In genomic region chr3:16033889-16034687, GRCh38 we compare ENCODE assay signal across 26 cellular contexts.
DNase-seq lines count a peak whose midpoint lies in the region; ATAC-seq, FAIRE-seq and TF ChIP-seq lines count a peak whose summit lies in the region.
"Had no signal": no experiment of that assay in that cellular context is flagged by ENCODE, and none has a peak within 500 bp of the region (broad histone marks: within the 10 kb centered on the region; RNA-seq: fewer than 3 reads in every experiment).

No MANE protein-coding gene starts in this region.

- H3K9me1 ChIP-seq in K562 (ENCODE audit: control insufficient read depth, insufficient read depth, low read length): no peaks in the 10 kb centered on the region

- POLR2A ChIA-PET in K562 (lab: Yijun Ruan, JAX): interaction anchor here (0.6 to 0.7 kb wide), 5 partner anchors 9 to 86 kb away, joined by 3 to 4 read pairs (median 3); no protein-coding TSS in a partner anchor

- TF ChIP-seq POLR2A in K562 (conservative IDR thresholded peaks at IDR 0.05): no peak
- TF ChIP-seq POLR2A in thyroid gland (IDR thresholded peaks at IDR 0.05): no peak

- H3K36me3 ChIP-seq in K562 (ENCODE audit: control insufficient read depth, insufficient read depth, low read length) (no peaks in the 10 kb centered on the region), thyroid gland (no peaks in the 10 kb centered on the region)

- peak; percentile 19 for FAIRE-seq in K562 (lab: Jason Lieb, UNC)
- FAIRE-seq: colon, G401.6, urothelium cell line had no signal

- no peak overlapping the region; the same call in 1 of the 2 replicates for H3K4me2 ChIP-seq in K562 (ENCODE audit: insufficient read depth, low read length)
- H3K4me2 ChIP-seq: GM23338, KMS-11 had no signal

- no peak for TF ChIP-seq EP300 in K562 (IDR thresholded peaks at IDR 0.05; ENCODE audit: low read length)

- H3K27me3 ChIP-seq in K562 (ENCODE audit: control insufficient read depth in 2 of 2, insufficient read depth in 2 of 2, low read length in 2 of 2): peaks cover 0 to 2% of the 10 kb centered on the region in 2 experiments; a peak in 1 of 5 replicates
- H3K27me3 ChIP-seq in thyroid gland: no peaks in the 10 kb centered on the region

- no peaks in the 10 kb centered on the region for H3K9me3 ChIP-seq in K562 (replicated peaks; ENCODE audit: control insufficient read depth, insufficient read depth, low read depth, low read length)
- no peaks in the 10 kb centered on the region for H3K9me3 ChIP-seq in thyroid gland

- TF ChIP-seq CTCF in K562 (IDR thresholded peaks at IDR 0.05 in 2 of 3, conservative IDR thresholded peaks at IDR 0.05 in 1 of 3; ENCODE audit: insufficient read depth in 2 of 3, low read depth in 1 of 3, low read length in 3 of 3) (no peak), thyroid gland (IDR thresholded peaks at IDR 0.05) (no peak)

- H3K9ac ChIP-seq in K562 (ENCODE audit: insufficient read depth in 1 of 2, low read depth in 2 of 2, low read length in 2 of 2): no peak overlapping the region
- H3K9ac ChIP-seq: KMS-11 had no signal

- no peaks in the 10 kb centered on the region for H3K79me2 ChIP-seq in K562 (ENCODE audit: control insufficient read depth, insufficient read depth, low read length)

- no peaks in the 10 kb centered on the region for H4K20me1 ChIP-seq in K562 (replicated peaks; ENCODE audit: control insufficient read depth, insufficient read depth, low read length)

- intact Hi-C loops in K562 (cut with micrococcal nuclease): no loop called here
- intact Hi-C loops in thyroid gland (cut with DNase I): no loop called here

- peak; percentile 45 for DNase-seq in AG20443 (ENCODE audit: low spot score)
- peak; percentile 11 for DNase-seq in OCI-M1 (lab: John Stamatoyannopoulos, UW)
- no peak for DNase-seq in K562 (ENCODE audit: extremely low read depth in 1 of 4, low spot score in 3 of 4)
- peak; percentile 48 for DNase-seq in iris pigment epithelial cell (ENCODE audit: low read depth)
- no peak for DNase-seq in thyroid gland
- no peak for DNase-seq in activated CD4-positive, CD25-positive, alpha-beta regulatory T cell (lab: John Stamatoyannopoulos, UW)
- no peak for DNase-seq in NCI-H2227 (lab: John Stamatoyannopoulos, UW; ENCODE audit: unreplicated experiment)
- no peak for DNase-seq in Kasumi-1 (lab: John Stamatoyannopoulos, UW)
- DNase-seq: activated CD8-positive, alpha-beta T cell treated with anti-CD3 and anti-CD28 coated beads, Interleukin-2, amount 10 ng/mL, durations not matched to agents 7 days and 5 days; activated naive CD4-positive, alpha-beta T cell; activated T-cell treated with anti-CD3 and anti-CD28 coated beads, Interleukin-2, amount 50 U/mL, for 1 hour; anterior cingulate cortex; hippocampal formation; naive B cell; NCI-H187; NCI-H446; occipital lobe; substantia nigra had no signal

- in situ Hi-C loops in K562 (cut with MboI): no loop called here

- CTCF ChIA-PET in K562 (lab: Yijun Ruan, JAX; ENCODE audit: low intra/inter-chr PET ratio): no interaction called here

- peak; percentile 87 for ATAC-seq in K562
- ATAC-seq: activated CD8-positive, alpha-beta T cell treated with anti-CD3 and anti-CD28 coated beads, Interleukin-2, amount 10 ng/mL, durations not matched to agents 7 days and 5 days; GM23338; sciatic nerve had no signal

- H2AFZ ChIP-seq in K562 (ENCODE audit: low read depth, low read length): peak overlapping the region; percentile 71; the same call in 1 of the 2 replicates
- H2AFZ ChIP-seq: GM23338 had no signal

- peaks cover 0 to 3% of the 10 kb centered on the region in 2 experiments; a peak in 2 of 5 replicates for H3K4me1 ChIP-seq in K562 (replicated peaks in 1 of 2; ENCODE audit: control insufficient read depth in 2 of 2, insufficient read depth in 2 of 2, low read length in 2 of 2)
- no peaks in the 10 kb centered on the region for H3K4me1 ChIP-seq in thyroid gland

- no TSS peak for BruUV-seq in K562 (replicated peaks; lab: Mats Ljungman, UMichigan)

- H3K27ac ChIP-seq in K562 (ENCODE audit: extremely low read depth, low read depth, low read length) (no peak overlapping the region; the same call in 2 of the 3 replicates), thyroid gland (no peak overlapping the region)
- H3K27ac ChIP-seq: C4-2B, KMS-11, SK-N-MC had no signal

- no peak for TF ChIP-seq RAD21 in K562 (CRISPR knock-in tag; conservative IDR thresholded peaks at IDR 0.05 in 1 of 2, IDR thresholded peaks at IDR 0.05 in 1 of 2)

- H3K4me3 ChIP-seq in K562: no peak overlapping the region
- no peak overlapping the region for H3K4me3 ChIP-seq in thyroid gland (replicated peaks in 1 of 3)
- H3K4me3 ChIP-seq: GM23338, SK-N-MC had no signal

- 2% methylated on average over 3 of the region's 3 CpGs for WGBS in K562 (ENCODE audit: insufficient coverage, low coverage, missing lambda C conversion rate)
- 83 to 85% methylated on average over 3 of the region's 3 CpGs for WGBS in thyroid gland, 2 donors

TF ChIP-seq in K562, 482 proteins besides CTCF, POLR2A, EP300 and RAD21 (continues in another document):
- peak; percentile 43; the same call in 1 of the 2 replicates for TF ChIP-seq FOXJ2 (tag; IDR thresholded peaks at IDR 0.05)
- TF ChIP-seq NFE2 (IDR thresholded peaks at IDR 0.05; ENCODE audit: low read depth): peak; percentile 90
- TF ChIP-seq ATF3 (IDR thresholded peaks at IDR 0.05): 0 out of 2 replicates have a peak, but pooled peaks have one; percentile 19
- TF ChIP-seq ATF3 (CRISPR knock-in tag; conservative IDR thresholded peaks at IDR 0.05): no peak
- TF ChIP-seq FOXK2 (conservative IDR thresholded peaks at IDR 0.05 in 1 of 2, IDR thresholded peaks at IDR 0.05 in 1 of 2; ENCODE audit: low read depth in 2 of 2): 0 out of 4 replicates have a peak, but pooled peaks have one; percentile 31 to 51
- peak; percentile 78 for TF ChIP-seq MAFF (IDR thresholded peaks at IDR 0.05; ENCODE audit: low read length)
- TF ChIP-seq ZBTB11 (CRISPR knock-in tag; IDR thresholded peaks at IDR 0.05): 0 out of 6 replicates have a peak, but pooled peaks of 1 of the 3 experiments have one; percentile 21
- TF ChIP-seq ZNF316 (IDR thresholded peaks at IDR 0.05): peak; percentile 90
- no peak for TF ChIP-seq PKNOX1 (IDR thresholded peaks at IDR 0.05)
- peak; percentile 85 for TF ChIP-seq MAFK (IDR thresholded peaks at IDR 0.05; ENCODE audit: low read length)
- no peak for TF ChIP-seq ZNF707 (CRISPR knock-in tag; conservative IDR thresholded peaks at IDR 0.05)
- no peak for TF ChIP-seq SIN3A (IDR thresholded peaks at IDR 0.05; ENCODE audit: borderline replicate concordance in 2 of 2, control insufficient read depth in 1 of 2, low read depth in 2 of 2, low read length in 2 of 2)
- no peak for TF ChIP-seq POLR2G (IDR thresholded peaks at IDR 0.05; ENCODE audit: low read depth, low read length)
- TF ChIP-seq ZNF766 (CRISPR knock-in tag; conservative IDR thresholded peaks at IDR 0.05): peak; percentile 72; the same call in 1 of the 2 replicates
- peak; percentile 52; the same call in 1 of the 2 replicates for TF ChIP-seq DPF2 (IDR thresholded peaks at IDR 0.05)
- no peak for TF ChIP-seq ATF1 (CRISPR knock-in tag; IDR thresholded peaks at IDR 0.05)
- TF ChIP-seq ATF1 (tag; IDR thresholded peaks at IDR 0.05): 0 out of 2 replicates have a peak, but pooled peaks have one; percentile 16
- peak; percentile 82 for TF ChIP-seq BACH1 (tag; IDR thresholded peaks at IDR 0.05)

Comparison
In these comparisons a context has a peak if more than half of its experiments do, and no peak if none do; other contexts are left out.
1. DNase-seq: peak in AG20443 (single experiment), OCI-M1 (single experiment) and iris pigment epithelial cell (single experiment); none in K562 (0 of 4), thyroid gland (0 of 2), activated CD4-positive, CD25-positive, alpha-beta regulatory T cell (0 of 4), NCI-H2227 (single experiment) and Kasumi-1 (0 of 2).